ENCODE assay signal across 12 cellular contexts in the genomic region with DNA sequence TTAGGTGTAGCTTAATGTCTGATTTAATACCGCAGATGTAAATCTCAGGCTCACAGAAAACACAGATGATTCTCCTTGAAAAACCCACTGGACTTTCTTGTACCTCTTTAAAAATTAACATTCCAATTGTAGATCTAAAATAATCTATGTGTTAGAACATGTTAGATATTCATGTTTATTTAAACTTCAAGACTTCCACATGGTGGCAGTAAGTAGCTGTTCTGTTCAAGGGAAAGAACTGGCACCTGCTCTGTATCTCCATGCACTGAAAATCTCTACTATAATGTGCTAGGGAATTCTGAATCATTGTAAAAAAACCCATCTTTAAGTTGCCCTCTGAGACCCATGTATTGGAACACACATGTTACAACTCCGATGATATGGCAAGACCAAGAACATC.
A peak's percentile ranks its signal among the peaks of the same experiment; 100 is the strongest.
DNase-seq lines count a peak whose midpoint lies in the region; ATAC-seq and TF ChIP-seq lines count a peak whose summit lies in the region.
"Had no signal": no experiment of that assay in that cellular context is flagged by ENCODE, and none has a peak within 500 bp of the region (broad histone marks: within the 10 kb centered on the region; RNA-seq: fewer than 3 reads in every experiment).

No MANE protein-coding gene starts in this region.

- no peaks in the 10 kb centered on the region for H3K9me3 Mint-ChIP-seq in type B pancreatic cell

- no peak overlapping the region for H3K27ac Mint-ChIP-seq in type B pancreatic cell

- no peaks in the 10 kb centered on the region for H3K4me1 ChIP-seq in foreskin keratinocyte
- H3K4me1 ChIP-seq: BLaER1, spleen had no signal

- no peaks in the 10 kb centered on the region for H3K36me3 Mint-ChIP-seq in type B pancreatic cell

- ATAC-seq in foreskin keratinocyte (no peak), HG03342 (IDR thresholded peaks at IDR 0.05; ENCODE audit: unreplicated experiment) (no peak), GM19351 (IDR thresholded peaks at IDR 0.05; ENCODE audit: unreplicated experiment) (no peak), HG03439 (IDR thresholded peaks at IDR 0.05; ENCODE audit: unreplicated experiment) (no peak)

- H3K27ac ChIP-seq in foreskin keratinocyte = no peak overlapping the region
- H3K27ac ChIP-seq: BLaER1, spleen had no signal

- DNase-seq in NCI-H524 (lab: John Stamatoyannopoulos, UW) (peak; percentile 24 to 60), NCI-H524 treated with DMSO at 0.1 percent for 48 hours (lab: John Stamatoyannopoulos, UW) (no peak), OCI-M1 (lab: John Stamatoyannopoulos, UW) (peak; percentile 59), foreskin keratinocyte (no peak), type B pancreatic cell (ENCODE audit: extremely low spot score, unreplicated experiment) (no peak)
- DNase-seq: activated CD4-positive, alpha-beta T cell treated with anti-CD3 and anti-CD28 coated beads, Interleukin-2, amount 50 U/mL, for 48 hours; KG1; spleen had no signal

- TF ChIP-seq CTCF in foreskin keratinocyte (conservative IDR thresholded peaks at IDR 0.05) (peak; percentile 16), type B pancreatic cell (conservative IDR thresholded peaks at IDR 0.05) (peak; percentile 69)

- H3K27me3 ChIP-seq in foreskin keratinocyte = no peaks in the 10 kb centered on the region
- H3K27me3 ChIP-seq: BLaER1, spleen had no signal

- H3K4me3 Mint-ChIP-seq in type B pancreatic cell = no peak overlapping the region

- H3K4me1 Mint-ChIP-seq in type B pancreatic cell (ENCODE audit: unreplicated experiment) = no peaks in the 10 kb centered on the region

- H3K27me3 Mint-ChIP-seq in type B pancreatic cell = no peaks in the 10 kb centered on the region

Comparison
In these comparisons a context has a peak if more than half of its experiments do, and no peak if none do; other contexts are left out.
1. DNase-seq: peak in NCI-H524 (2 of 2) and OCI-M1 (single experiment); none in NCI-H524 treated with DMSO at 0.1 percent for 48 hours (single experiment), foreskin keratinocyte (0 of 2) and type B pancreatic cell (single experiment).